Comparison of ENCODE assay signal across 8 cellular contexts in genomic region chr6:12957321-12958051, GRCh38.
DNase-seq lines count a peak whose midpoint lies in the region; ATAC-seq, FAIRE-seq and TF ChIP-seq lines count a peak whose summit lies in the region.

No MANE protein-coding gene starts in this region.

- DNase-seq in GM12892 (ENCODE audit: insufficient read length): peak; percentile 8
- peak; percentile 97 for DNase-seq in NCI-H226
- peak; percentile 68 for DNase-seq in foreskin melanocyte
- peak in 6 of 9 donors; percentile 7 to 25 (median 12) for DNase-seq in naive thymus-derived CD4-positive, alpha-beta T cell
- peak; percentile 92 for DNase-seq in upper lobe of right lung
- no peak for DNase-seq in NCI-H1048 (lab: John Stamatoyannopoulos, UW)
- DNase-seq in NCI-H128 (lab: John Stamatoyannopoulos, UW; ENCODE audit: unreplicated experiment): no peak

- no peaks in the 10 kb centered on the region for H3K36me3 Mint-ChIP-seq in activated naive CD4-positive, alpha-beta T cell treated with anti-CD3 and anti-CD28 coated beads, Interleukin-2, amount 50 U/mL, for 24 hours
- peaks cover 0 to 3% (median 0%) of the 10 kb centered on the region in 5 donors for H3K36me3 Mint-ChIP-seq in naive thymus-derived CD4-positive, alpha-beta T cell

- no peak for TF ChIP-seq POLR2A in GM12892 (IDR thresholded peaks at IDR 0.05; ENCODE audit: low read depth, low read length)

- POLR2A ChIA-PET in naive thymus-derived CD4-positive, alpha-beta T cell (lab: Charles Lee): no interaction called here

- H3K4me1 ChIP-seq in naive thymus-derived CD4-positive, alpha-beta T cell (ENCODE audit: control insufficient read depth in 2 of 2, insufficient read depth in 2 of 2, low read length in 2 of 2): peaks cover 5 to 6% of the 10 kb centered on the region in 2 donors
- peaks cover 10% of the 10 kb centered on the region for H3K4me1 ChIP-seq in upper lobe of right lung

- CTCF ChIA-PET in naive thymus-derived CD4-positive, alpha-beta T cell (lab: Charles Lee): interaction anchor here (0.6 kb wide), 1 partner anchor 46 kb away, joined by 3 read pairs; no protein-coding TSS in a partner anchor

- peak overlapping the region; percentile 73 for H3K4me3 ChIP-seq in naive thymus-derived CD4-positive, alpha-beta T cell (ENCODE audit: low read length)
- peak overlapping the region; percentile 60 for H3K4me3 ChIP-seq in upper lobe of right lung

- peaks cover 34% of the 10 kb centered on the region for H3K27me3 Mint-ChIP-seq in activated naive CD4-positive, alpha-beta T cell treated with anti-CD3 and anti-CD28 coated beads, Interleukin-2, amount 50 U/mL, for 24 hours
- peaks cover 40 to 53% (median 50%) of the 10 kb centered on the region in 5 donors for H3K27me3 Mint-ChIP-seq in naive thymus-derived CD4-positive, alpha-beta T cell

- no peak overlapping the region for H3K27ac ChIP-seq in naive thymus-derived CD4-positive, alpha-beta T cell (ENCODE audit: low read depth, low read length)
- peak overlapping the region; percentile 70 for H3K27ac ChIP-seq in upper lobe of right lung

- H3K27me3 ChIP-seq in naive thymus-derived CD4-positive, alpha-beta T cell (ENCODE audit: control insufficient read depth in 2 of 2, insufficient read depth in 2 of 2, low read length in 2 of 2): peaks cover 0 to 8% of the 10 kb centered on the region in 2 donors
- no peaks in the 10 kb centered on the region for H3K27me3 ChIP-seq in upper lobe of right lung

- peaks cover 25% of the 10 kb centered on the region for H3K4me1 Mint-ChIP-seq in activated naive CD4-positive, alpha-beta T cell treated with anti-CD3 and anti-CD28 coated beads, Interleukin-2, amount 50 U/mL, for 24 hours
- H3K4me1 Mint-ChIP-seq in naive thymus-derived CD4-positive, alpha-beta T cell: peaks cover 10 to 29% (median 24%) of the 10 kb centered on the region in 7 donors

- no peaks in the 10 kb centered on the region for H3K36me3 ChIP-seq in naive thymus-derived CD4-positive, alpha-beta T cell (ENCODE audit: control insufficient read depth in 2 of 3, insufficient read depth in 3 of 3, low read length in 3 of 3)
- H3K36me3 ChIP-seq in upper lobe of right lung: no peaks in the 10 kb centered on the region

- no peaks in the 10 kb centered on the region for H3K9me3 ChIP-seq in naive thymus-derived CD4-positive, alpha-beta T cell (ENCODE audit: control insufficient read depth in 2 of 3, low read length in 3 of 3)
- no peaks in the 10 kb centered on the region for H3K9me3 ChIP-seq in upper lobe of right lung

- peak; percentile 66 for ATAC-seq in naive thymus-derived CD4-positive, alpha-beta T cell
- ATAC-seq in upper lobe of right lung: peak; percentile 92

- H3K27ac Mint-ChIP-seq in activated naive CD4-positive, alpha-beta T cell treated with anti-CD3 and anti-CD28 coated beads, Interleukin-2, amount 50 U/mL, for 24 hours: no peak overlapping the region
- H3K27ac Mint-ChIP-seq in naive thymus-derived CD4-positive, alpha-beta T cell: peak overlapping the region in 2 of 9 donors; percentile 16 to 66

- peak overlapping the region; percentile 86 for H3K4me3 Mint-ChIP-seq in activated naive CD4-positive, alpha-beta T cell treated with anti-CD3 and anti-CD28 coated beads, Interleukin-2, amount 50 U/mL, for 24 hours
- peak overlapping the region; percentile 84 to 92 (median 89) for H3K4me3 Mint-ChIP-seq in naive thymus-derived CD4-positive, alpha-beta T cell

- FAIRE-seq in GM12892 (lab: Jason Lieb, UNC): peak; percentile 14

- no peaks in the 10 kb centered on the region for H3K9me3 Mint-ChIP-seq in activated naive CD4-positive, alpha-beta T cell treated with anti-CD3 and anti-CD28 coated beads, Interleukin-2, amount 50 U/mL, for 24 hours
- H3K9me3 Mint-ChIP-seq in naive thymus-derived CD4-positive, alpha-beta T cell: peaks cover 0 to 3% (median 0%) of the 10 kb centered on the region in 11 donors

- intact Hi-C loops in naive thymus-derived CD4-positive, alpha-beta T cell (cut with micrococcal nuclease): no loop called here
- intact Hi-C loops in upper lobe of right lung (cut with DNase I): no loop called here

- peak; percentile 5 for TF ChIP-seq CTCF in upper lobe of right lung (IDR thresholded peaks at IDR 0.05)

Comparison
In these comparisons a context has a peak if more than half of its experiments do, and no peak if none do; other contexts are left out.
1. DNase-seq: peak in GM12892 (single experiment), NCI-H226 (single experiment), foreskin melanocyte (single experiment), naive thymus-derived CD4-positive, alpha-beta T cell (6 of 9) and upper lobe of right lung (single experiment); none in NCI-H1048 (single experiment) and NCI-H128 (single experiment).